Comparison of ENCODE assay signal across 9 cellular contexts in genomic region chr17:4969551-4970231, GRCh38. TPM values are rescaled to one million over a fixed set of nuclear protein-coding genes. Genes with fewer than 3 reads are reported as not detected.
A peak's percentile ranks its signal among the peaks of the same experiment; 100 is the strongest.
DNase-seq lines count a peak whose midpoint lies in the region; ATAC-seq, FAIRE-seq and TF ChIP-seq lines count a peak whose summit lies in the region.
"Had no signal": no experiment of that assay in that cellular context is flagged by ENCODE, and none has a peak within 500 bp of the region (broad histone marks: within the 10 kb centered on the region; RNA-seq: fewer than 3 reads in every experiment).

No MANE protein-coding gene starts in this region.

- H3K4me2 ChIP-seq in astrocyte (ENCODE audit: low read length), result peak overlapping the region; percentile 95

- peaks cover 27% of the 10 kb centered on the region for H3K36me3 Mint-ChIP-seq in astrocyte (ENCODE audit: low read depth, unreplicated experiment)

- peaks cover 35% of the 10 kb centered on the region for H4K20me1 ChIP-seq in astrocyte (ENCODE audit: insufficient read depth, low read length)

- H3K4me1 Mint-ChIP-seq in astrocyte (ENCODE audit: low read depth, unreplicated experiment), result peaks cover 29% of the 10 kb centered on the region

- FAIRE-seq in astrocyte (lab: Jason Lieb, UNC), result no peak

- H3K9me3 ChIP-seq in astrocyte (ENCODE audit: insufficient read depth, low read depth, low read length) (no peaks in the 10 kb centered on the region), lung (ENCODE audit: control insufficient read depth in 2 of 2, insufficient read depth in 1 of 2, low read length in 1 of 2) (no peaks in the 10 kb centered on the region)

- WGBS in lung, 2 donors, result 85 to 89% methylated on average over 17 of the region's 17 CpGs

- no peak for ATAC-seq in lung (ENCODE audit: insufficient read depth, low FRiP score)
- ATAC-seq in GM19452 (IDR thresholded peaks at IDR 0.05; ENCODE audit: unreplicated experiment), result no peak
- ATAC-seq: T-cell had no signal

- peak overlapping the region; percentile 87 for H3K4me3 ChIP-seq in astrocyte (ENCODE audit: insufficient read depth, low read depth, low read length)
- no peak overlapping the region for H3K4me3 ChIP-seq in lung

- H3K4me1 ChIP-seq in astrocyte (ENCODE audit: insufficient read depth, low read length), result peaks cover 33% of the 10 kb centered on the region
- peaks cover 11 to 21% of the 10 kb centered on the region in 2 donors for H3K4me1 ChIP-seq in lung (ENCODE audit: control insufficient read depth in 2 of 2, insufficient read depth in 2 of 2, low read length in 2 of 2)

- H3K4me3 Mint-ChIP-seq in astrocyte (ENCODE audit: unreplicated experiment), result no peak overlapping the region

- H3K27me3 ChIP-seq in astrocyte (ENCODE audit: insufficient read depth, low read length) (no peaks in the 10 kb centered on the region), lung (ENCODE audit: control insufficient read depth, insufficient read depth) (no peaks in the 10 kb centered on the region)

- H3K27ac ChIP-seq in astrocyte (ENCODE audit: low read depth, low read length), result peak overlapping the region; percentile 87
- peak overlapping the region; percentile 39 to 76 for H3K27ac ChIP-seq in lung (ENCODE audit: low read depth in 1 of 2, low read length in 1 of 2)

- peaks cover 5% of the 10 kb centered on the region for H3K9me3 Mint-ChIP-seq in astrocyte (ENCODE audit: unreplicated experiment)
- H3K9me3 Mint-ChIP-seq: T-cell had no signal

- H2AFZ ChIP-seq in astrocyte (ENCODE audit: low read depth, low read length), result no peak overlapping the region

- peak; percentile 63 for DNase-seq in stimulated activated naive CD4-positive, alpha-beta T cell treated with Interleukin-2 at 50 U/mL for 16 hours (lab: John Stamatoyannopoulos, UW)
- no peak for DNase-seq in stimulated activated naive CD4-positive, alpha-beta T cell (lab: John Stamatoyannopoulos, UW)
- DNase-seq in astrocyte (ENCODE audit: low read depth), result peak; percentile 44
- no peak for DNase-seq in lung (ENCODE audit: low spot score)
- DNase-seq in NCI-H2107 (lab: John Stamatoyannopoulos, UW), result no peak
- DNase-seq in iPS-NIHi7 (ENCODE audit: extremely low spot score), result no peak
- no peak for DNase-seq in D341Med (ENCODE audit: low spot score)
- DNase-seq: T-cell had no signal

- peaks cover 54% of the 10 kb centered on the region for H3K79me2 ChIP-seq in astrocyte (ENCODE audit: insufficient read depth, low read length)

- TF ChIP-seq CTCF in astrocyte (IDR thresholded peaks at IDR 0.05; ENCODE audit: insufficient read depth, low read depth, low read length) (no peak), lung (IDR thresholded peaks at IDR 0.05; ENCODE audit: control extremely low read depth, extremely low read depth) (no peak)

- H3K36me3 ChIP-seq in astrocyte (ENCODE audit: insufficient read depth, low read length) (peaks cover 7% of the 10 kb centered on the region), lung (ENCODE audit: control insufficient read depth in 2 of 2, insufficient read depth in 2 of 2, low read length in 2 of 2) (peaks cover 4 to 38% of the 10 kb centered on the region in 2 donors)

- peak overlapping the region; percentile 93 for H3K9ac ChIP-seq in astrocyte (ENCODE audit: low read length)

- H3K27ac Mint-ChIP-seq in astrocyte (ENCODE audit: unreplicated experiment), result no peak overlapping the region

- H3K27me3 Mint-ChIP-seq in astrocyte (ENCODE audit: low read depth, unreplicated experiment), result no peaks in the 10 kb centered on the region
- H3K27me3 Mint-ChIP-seq: T-cell had no signal

RNA-seq across cellular contexts. Expression of gene SPAG7, which starts 2.1 kb away (rescaled TPM):
- total RNA-seq in astrocyte (57.2 and 60.9 TPM in 2 replicates), lung (10 to 100 TPM; 63.8 to 75.4 TPM)
- 100 to 1,000 TPM in 1 of 2 donors, 10 to 100 TPM in 1; 76.2 to 101 TPM for polyA plus RNA-seq in lung

RNA-seq across cellular contexts. Expression of gene CAMTA2, which starts 17.8 kb away (rescaled TPM):
- 43.1 and 44.3 TPM in 2 replicates for total RNA-seq in astrocyte
- total RNA-seq in lung, result 10 to 100 TPM; 15.0 to 53.4 TPM
- polyA plus RNA-seq in lung, result 10 to 100 TPM; 45.8 to 66.3 TPM

RNA-seq across cellular contexts. Expression of gene ENO3, which starts 18.8 kb away (rescaled TPM):
- total RNA-seq in astrocyte (12.7 and 20.4 TPM in 2 replicates), lung (10 to 100 TPM in 1 of 2 donors, 1 to 10 TPM in 1; 3.3 to 10.7 TPM)
- polyA plus RNA-seq in lung, result 1 to 10 TPM; 7.2 to 9.3 TPM

RNA-seq across cellular contexts. Expression of gene PFN1, which starts 21.4 kb away (rescaled TPM):
- 1,246 and 1,346 TPM in 2 replicates for total RNA-seq in astrocyte
- total RNA-seq in lung, result 100 to 1,000 TPM; 461 to 827 TPM
- polyA plus RNA-seq in lung, result 1,000 to 10,000 TPM in 1 of 2 donors, 100 to 1,000 TPM in 1; 671 to 2,264 TPM

RNA-seq across cellular contexts. Expression of gene INCA1, which starts 27.6 kb away (rescaled TPM):
- 0.82 and 1.7 TPM in 2 replicates for total RNA-seq in astrocyte
- total RNA-seq in lung, result 1 to 10 TPM; 1.9 to 2.0 TPM
- 1 to 10 TPM in 1 of 2 donors, under 1 TPM in 1; 0.89 to 3.4 TPM for polyA plus RNA-seq in lung

Comparison
In these comparisons a context has a peak if more than half of its experiments do, and no peak if none do; other contexts are left out.
1. DNase-seq: peak in stimulated activated naive CD4-positive, alpha-beta T cell treated with Interleukin-2 at 50 U/mL for 16 hours (single experiment) and astrocyte (single experiment); none in stimulated activated naive CD4-positive, alpha-beta T cell (0 of 6), lung (single experiment), NCI-H2107 (single experiment), iPS-NIHi7 (single experiment) and D341Med (single experiment).